In genomic region chr5:54713923-54714581, GRCh38 we compare ENCODE assay signal across 24 cellular contexts.
A peak's percentile ranks its signal among the peaks of the same experiment; 100 is the strongest.
DNase-seq lines count a peak whose midpoint lies in the region; ATAC-seq and TF ChIP-seq lines count a peak whose summit lies in the region.
"Had no signal": no experiment of that assay in that cellular context is flagged by ENCODE, and none has a peak within 500 bp of the region (broad histone marks: within the 10 kb centered on the region; RNA-seq: fewer than 3 reads in every experiment).

No MANE protein-coding gene starts in this region.

- H3K27ac ChIP-seq in thoracic aorta = peak overlapping the region in 1 of 2 donors; percentile 12
- H3K27ac ChIP-seq: foreskin keratinocyte, HL-60, spleen had no signal

- peaks cover 26% of the 10 kb centered on the region for H3K4me1 Mint-ChIP-seq in HFFc6 (ENCODE audit: low read depth)

- no peaks in the 10 kb centered on the region for H3K9me3 Mint-ChIP-seq in HFFc6
- H3K9me3 Mint-ChIP-seq: activated T-cell treated with anti-CD3 and anti-CD28 coated beads, Interleukin-2, amount 50 U/mL, for 4 hours had no signal

- TF ChIP-seq CTCF in HFFc6 (IDR thresholded peaks at IDR 0.05) (no peak), fibroblast of the aortic adventitia (IDR thresholded peaks at IDR 0.05; ENCODE audit: insufficient read depth, low read length) (no peak), thoracic aorta (IDR thresholded peaks at IDR 0.05) (no peak)

- peak; percentile 49 for DNase-seq in HFFc6
- DNase-seq in astrocyte of the hippocampus (ENCODE audit: low read depth, low spot score) = peak; percentile 32
- peak; percentile 93 for DNase-seq in fibroblast of the aortic adventitia (ENCODE audit: low read depth)
- no peak for DNase-seq in thoracic aorta (ENCODE audit: low spot score)
- DNase-seq in NCI-H510A treated with DMSO at 0.1 percent for 48 hours (lab: John Stamatoyannopoulos, UW) = no peak
- no peak for DNase-seq in activated naive CD4-positive, alpha-beta T cell treated with anti-CD3 and anti-CD28 coated beads, Interleukin-2, amount 50 U/mL, for 16 hours
- DNase-seq: activated CD4-positive, alpha-beta T cell treated with anti-CD3 and anti-CD28 coated beads, Interleukin-2, amount 50 U/mL, for 1 hour; activated T-cell treated with anti-CD3 and anti-CD28 coated beads, Interleukin-2, amount 50 U/mL, for 4 hours; amygdala; central memory CD4-positive, alpha-beta T cell; foreskin keratinocyte; hippocampal formation; Kasumi-1; left colon; NCI-H1694; NCI-H2171; NCI-H524 treated with DMSO at 0.1 percent for 48 hours; posterior cingulate gyrus; right cardiac atrium; spleen had no signal

- H3K27me3 Mint-ChIP-seq in HFFc6 (ENCODE audit: insufficient read depth) = peaks cover 2% of the 10 kb centered on the region; the same call in 1 of the 2 replicates
- H3K27me3 Mint-ChIP-seq: type B pancreatic cell had no signal

- H3K4me3 ChIP-seq in fibroblast of the aortic adventitia (ENCODE audit: low read depth, low read length) = no peak overlapping the region
- no peak overlapping the region for H3K4me3 ChIP-seq in thoracic aorta
- H3K4me3 ChIP-seq: GM12878, spleen had no signal

- peaks cover 5% of the 10 kb centered on the region for H3K36me3 Mint-ChIP-seq in HFFc6 (ENCODE audit: low read depth)
- H3K36me3 Mint-ChIP-seq: type B pancreatic cell had no signal

- H3K4me1 ChIP-seq in thoracic aorta (ENCODE audit: control insufficient read depth in 1 of 2, low read depth in 2 of 2) = peaks cover 6 to 42% of the 10 kb centered on the region in 2 donors
- H3K4me1 ChIP-seq: foreskin keratinocyte had no signal

- no peaks in the 10 kb centered on the region for H3K9me3 ChIP-seq in thoracic aorta

- H3K27me3 ChIP-seq in thoracic aorta (replicated peaks; ENCODE audit: insufficient read depth) = no peaks in the 10 kb centered on the region
- H3K27me3 ChIP-seq: foreskin keratinocyte had no signal

- ATAC-seq in thoracic aorta (ENCODE audit: insufficient number of reproducible peaks, low FRiP score, low read depth) (peak; percentile 40), GM21619 (IDR thresholded peaks at IDR 0.05; ENCODE audit: unreplicated experiment) (no peak)
- ATAC-seq: activated T-cell treated with anti-CD3 and anti-CD28 coated beads, Interleukin-2, amount 50 U/mL, for 4 hours; foreskin keratinocyte; GM12878; left colon had no signal

- H3K36me3 ChIP-seq in thoracic aorta = no peaks in the 10 kb centered on the region
- H3K36me3 ChIP-seq: spleen had no signal

- H3K27ac Mint-ChIP-seq in HFFc6 = 0 out of 2 replicates have a peak overlapping the region, but pooled peaks have one; percentile 3
- H3K27ac Mint-ChIP-seq: type B pancreatic cell had no signal

- H3K4me3 Mint-ChIP-seq in HFFc6 = no peak overlapping the region
- H3K4me3 Mint-ChIP-seq: activated T-cell treated with anti-CD3 and anti-CD28 coated beads, Interleukin-2, amount 50 U/mL, for 4 hours; type B pancreatic cell had no signal

Comparison
In these comparisons a context has a peak if more than half of its experiments do, and no peak if none do; other contexts are left out.
1. DNase-seq: peak in HFFc6 (single experiment), astrocyte of the hippocampus (single experiment) and fibroblast of the aortic adventitia (single experiment); none in thoracic aorta (single experiment), NCI-H510A treated with DMSO at 0.1 percent for 48 hours (single experiment) and activated naive CD4-positive, alpha-beta T cell treated with anti-CD3 and anti-CD28 coated beads, Interleukin-2, amount 50 U/mL, for 16 hours (single experiment).